1 cellular context compared by ENCODE assay signal in genomic region chr4:73831569-73831968, GRCh38.
TF ChIP-seq lines count a peak whose summit lies in the region.

No MANE protein-coding gene starts in this region.

TF ChIP-seq in HepG2, 621 proteins besides CTCF, POLR2A, EP300 and RAD21:
- TF ChIP-seq ZBTB21 (CRISPR knock-in tag; IDR thresholded peaks at IDR 0.05) (no peak), KLF13 (CRISPR knock-in tag; IDR thresholded peaks at IDR 0.05) (no peak), TRAFD1 (CRISPR knock-in tag; IDR thresholded peaks at IDR 0.05; ENCODE audit: borderline replicate concordance) (no peak), HMGXB3 (CRISPR knock-in tag; IDR thresholded peaks at IDR 0.05; ENCODE audit: borderline replicate concordance) (no peak), ZNF124 (CRISPR knock-in tag; IDR thresholded peaks at IDR 0.05) (no peak), RAD51 (IDR thresholded peaks at IDR 0.05; ENCODE audit: borderline replicate concordance) (no peak)
TF ChIP-seq in HepG2: peak in this region for 0.
